In the genomic region with DNA sequence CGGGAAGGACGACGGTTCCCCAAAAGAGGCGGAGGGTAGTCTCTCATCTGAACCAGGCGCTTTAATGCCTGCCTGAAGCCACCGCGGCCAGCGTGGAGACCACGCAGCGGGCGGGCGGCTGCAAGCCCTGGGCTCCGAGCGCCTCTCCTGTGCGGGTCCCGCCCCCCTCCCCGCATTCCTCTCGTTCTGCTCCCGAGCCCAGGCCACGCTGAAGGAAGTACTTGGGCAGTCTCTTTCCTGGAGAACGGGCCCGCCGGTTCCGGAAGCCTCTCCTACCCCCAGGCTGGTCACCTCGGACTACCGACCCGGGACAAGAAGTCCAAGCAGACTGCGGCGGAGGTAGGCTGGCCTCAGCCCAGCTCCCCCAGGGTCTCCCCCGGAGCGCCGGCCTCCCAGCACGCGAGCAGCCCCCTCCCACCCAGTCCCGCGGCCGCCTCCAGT, we compare ENCODE assay signal across 8 cellular contexts. TPM values are rescaled to one million over a fixed set of nuclear protein-coding genes. Genes with fewer than 3 reads are reported as not detected.
DNase-seq lines count a peak whose midpoint lies in the region; ATAC-seq, FAIRE-seq and TF ChIP-seq lines count a peak whose summit lies in the region.

No MANE protein-coding gene starts in this region.

- peak overlapping the region; percentile 90 for H3K4me2 ChIP-seq in endothelial cell of umbilical vein (ENCODE audit: insufficient read depth, low read length)

- H4K20me1 ChIP-seq in endothelial cell of umbilical vein (replicated peaks; ENCODE audit: control insufficient read depth, extremely low read depth, insufficient read depth, low read length), result no peaks in the 10 kb centered on the region

- no peak overlapping the region for H3K27ac Mint-ChIP-seq in natural killer cell treated with Interleukin-12 subunit alpha and Interleukin-12 subunit beta and Interleukin-15 and Interleukin-18, amount 100 ng/mL, for 72 hours
- H3K27ac Mint-ChIP-seq in natural killer cell (no peak overlapping the region), type B pancreatic cell (peak overlapping the region; percentile 87)

- H3K9me3 ChIP-seq in SJSA1 (replicated peaks), result no peaks in the 10 kb centered on the region
- H3K9me3 ChIP-seq in endothelial cell of umbilical vein (replicated peaks; ENCODE audit: control insufficient read depth, insufficient read depth, low read length), result no peaks in the 10 kb centered on the region

- no peak for TF ChIP-seq POLR2A in endothelial cell of umbilical vein (IDR thresholded peaks at IDR 0.05; ENCODE audit: low read depth, low read length)

- H3K4me3 ChIP-seq in SJSA1, result peak overlapping the region; percentile 74
- H3K4me3 ChIP-seq in endothelial cell of umbilical vein (replicated peaks in 1 of 3; ENCODE audit: insufficient read depth in 1 of 3, low read depth in 1 of 3, low read length in 3 of 3), result peak overlapping the region; percentile 77 to 90 (median 85)

- no peak overlapping the region for H3K4me3 Mint-ChIP-seq in natural killer cell treated with Interleukin-12 subunit alpha and Interleukin-12 subunit beta and Interleukin-15 and Interleukin-18, amount 100 ng/mL, for 72 hours
- H3K4me3 Mint-ChIP-seq in natural killer cell, result no peak overlapping the region
- H3K4me3 Mint-ChIP-seq in type B pancreatic cell, result peak overlapping the region; percentile 92

- no TSS peak for BruUV-seq in endothelial cell of umbilical vein (replicated peaks; lab: Mats Ljungman, UMichigan)

- dilution Hi-C loops in endothelial cell of umbilical vein (cut with MboI; ENCODE audit: extremely low pct_ligation_motif_present, low sequenced_read_pairs), result no loop called here

- H3K9me1 ChIP-seq in endothelial cell of umbilical vein (replicated peaks; ENCODE audit: control insufficient read depth, extremely low read depth, insufficient read depth, low read length), result no peaks in the 10 kb centered on the region

- peaks cover 4% of the 10 kb centered on the region for H3K36me3 Mint-ChIP-seq in natural killer cell treated with Interleukin-12 subunit alpha and Interleukin-12 subunit beta and Interleukin-15 and Interleukin-18, amount 100 ng/mL, for 72 hours
- H3K36me3 Mint-ChIP-seq in natural killer cell, result no peaks in the 10 kb centered on the region
- peaks cover 6% of the 10 kb centered on the region for H3K36me3 Mint-ChIP-seq in type B pancreatic cell

- FAIRE-seq in endothelial cell of umbilical vein (lab: Jason Lieb, UNC), result peak; percentile 68

- TF ChIP-seq CTCF in natural killer cell (IDR thresholded peaks at IDR 0.05) (no peak), endothelial cell of umbilical vein (IDR thresholded peaks at IDR 0.05; ENCODE audit: extremely low read depth in 1 of 2, insufficient read depth in 1 of 2, low read depth in 1 of 2, low read length in 2 of 2) (no peak), type B pancreatic cell (conservative IDR thresholded peaks at IDR 0.05) (no peak)

- peaks cover 8 to 11% of the 10 kb centered on the region in 2 donors for H3K4me1 Mint-ChIP-seq in natural killer cell treated with Interleukin-12 subunit alpha and Interleukin-12 subunit beta and Interleukin-15 and Interleukin-18, amount 100 ng/mL, for 72 hours (ENCODE audit: low read depth in 2 of 2)
- H3K4me1 Mint-ChIP-seq in natural killer cell (peaks cover 0 to 12% of the 10 kb centered on the region in 2 donors), type B pancreatic cell (ENCODE audit: unreplicated experiment) (peaks cover 5% of the 10 kb centered on the region)

- no peaks in the 10 kb centered on the region for H3K9me3 Mint-ChIP-seq in natural killer cell treated with Interleukin-12 subunit alpha and Interleukin-12 subunit beta and Interleukin-15 and Interleukin-18, amount 100 ng/mL, for 72 hours
- no peaks in the 10 kb centered on the region for H3K9me3 Mint-ChIP-seq in natural killer cell
- no peaks in the 10 kb centered on the region for H3K9me3 Mint-ChIP-seq in type B pancreatic cell

- intact Hi-C loops in natural killer cell (cut with micrococcal nuclease) (no loop called here), endothelial cell of umbilical vein (cut with micrococcal nuclease) (loop anchor here (1.0 to 10.0 kb wide), 6 partner anchors 52 to 721 kb away; a partner anchor contains a TSS)

- H3K27me3 ChIP-seq in SJSA1 (replicated peaks), result no peaks in the 10 kb centered on the region
- H3K27me3 ChIP-seq in endothelial cell of umbilical vein (ENCODE audit: control insufficient read depth in 2 of 2, insufficient read depth in 2 of 2, low read length in 2 of 2), result no peaks in the 10 kb centered on the region

- H3K27ac ChIP-seq in SJSA1, result peak overlapping the region; percentile 67
- no peak overlapping the region for H3K27ac ChIP-seq in endothelial cell of umbilical vein (ENCODE audit: insufficient read depth, low read depth, low read length)

- peaks cover 12% of the 10 kb centered on the region for H3K4me1 ChIP-seq in SJSA1 (replicated peaks)
- H3K4me1 ChIP-seq in endothelial cell of umbilical vein (ENCODE audit: control insufficient read depth, extremely low read depth, insufficient read depth, low read length), result peaks cover 8% of the 10 kb centered on the region

- no peaks in the 10 kb centered on the region for H3K79me2 ChIP-seq in endothelial cell of umbilical vein (ENCODE audit: control insufficient read depth, insufficient read depth, low read length)

- POLR2A ChIA-PET in endothelial cell of umbilical vein (lab: Charles Lee), result no interaction called here

- H2AFZ ChIP-seq in endothelial cell of umbilical vein (ENCODE audit: low read depth, low read length), result peak overlapping the region; percentile 99

- peak overlapping the region; percentile 79 for H3K9ac ChIP-seq in endothelial cell of umbilical vein (replicated peaks; ENCODE audit: extremely low read depth, insufficient read depth, low read length)

- CTCF ChIA-PET in endothelial cell of umbilical vein (lab: Charles Lee), result interaction anchor here (1.4 kb wide), 1 partner anchor 520 kb away, joined by 4 read pairs; no protein-coding TSS in a partner anchor

- peaks cover 5% of the 10 kb centered on the region; the same call in 1 of the 2 replicates for H3K36me3 ChIP-seq in SJSA1
- no peaks in the 10 kb centered on the region for H3K36me3 ChIP-seq in endothelial cell of umbilical vein (ENCODE audit: control insufficient read depth in 2 of 2, extremely low read depth in 1 of 2, insufficient read depth in 2 of 2, low read length in 2 of 2)

- ATAC-seq in natural killer cell treated with Interleukin-12 subunit alpha and Interleukin-12 subunit beta and Interleukin-15 and Interleukin-18, amount 100 ng/mL, for 72 hours, result peak; percentile 28 to 29
- ATAC-seq in natural killer cell (no peak), HG02852 (IDR thresholded peaks at IDR 0.05; ENCODE audit: unreplicated experiment) (peak; percentile 20)

- peaks cover 50 to 71% of the 10 kb centered on the region in 2 donors for H3K27me3 Mint-ChIP-seq in natural killer cell treated with Interleukin-12 subunit alpha and Interleukin-12 subunit beta and Interleukin-15 and Interleukin-18, amount 100 ng/mL, for 72 hours
- peaks cover 38 to 52% of the 10 kb centered on the region in 2 donors for H3K27me3 Mint-ChIP-seq in natural killer cell (ENCODE audit: low read depth in 2 of 2)
- peaks cover 54% of the 10 kb centered on the region for H3K27me3 Mint-ChIP-seq in type B pancreatic cell

- no peak for DNase-seq in natural killer cell treated with Interleukin-12 subunit alpha and Interleukin-12 subunit beta and Interleukin-15 and Interleukin-18, amount 100 ng/mL, for 72 hours (ENCODE audit: low spot score)
- DNase-seq in natural killer cell (no peak), SJSA1 (ENCODE audit: low read depth in 1 of 2, low spot score in 2 of 2) (peak; percentile 66 to 78), endothelial cell of umbilical vein (ENCODE audit: low read depth, low spot score) (peak; percentile 51), medulla oblongata (ENCODE audit: extremely low spot score) (peak; percentile 20), type B pancreatic cell (ENCODE audit: extremely low spot score, unreplicated experiment) (no peak), superior temporal gyrus (ENCODE audit: extremely low spot score) (no peak)

TF ChIP-seq in endothelial cell of umbilical vein, 7 proteins besides CTCF, POLR2A, EP300 and RAD21 (continues in another document):
- TF ChIP-seq JUN (IDR thresholded peaks at IDR 0.05; ENCODE audit: borderline replicate concordance, insufficient read depth, insufficient read length, low read depth) (no peak), FOS (IDR thresholded peaks at IDR 0.05; ENCODE audit: borderline replicate concordance, insufficient read depth, low read length) (no peak), POLR2AphosphoS5 (IDR thresholded peaks at IDR 0.05; ENCODE audit: insufficient read depth, low read depth, low read length) (no peak), MYC (IDR thresholded peaks at IDR 0.05; ENCODE audit: low read depth, low read length) (no peak)

RNA-seq across cellular contexts. Expression of a gene that starts 0.6 kb away (rescaled TPM):
- total RNA-seq in natural killer cell treated with Interleukin-12 subunit alpha and Interleukin-12 subunit beta and Interleukin-15 and Interleukin-18, amount 100 ng/mL, for 72 hours, result not detected
- total RNA-seq in natural killer cell (not detected), endothelial cell of umbilical vein (26.5 TPM in 2 replicates), type B pancreatic cell (ENCODE audit: low replicate concordance) (23.4 and 57.7 TPM in 2 replicates)
- total RNA-seq in SJSA1 (2014; rRNA removed; shearing (Covaris generic)), result 131 and 133 TPM in 2 replicates
- polyA plus RNA-seq in endothelial cell of umbilical vein, result 34.7 and 36.4 TPM in 2 replicates
- 33.3 and 34.3 TPM in 2 replicates for polyA plus RNA-seq in endothelial cell of umbilical vein (2011; cell fraction: cytosol; rRNA removed)
- polyA plus RNA-seq in endothelial cell of umbilical vein (2011; cell fraction: nucleus; rRNA removed), result 7.6 and 9.2 TPM in 2 replicates
- polyA plus RNA-seq in endothelial cell of umbilical vein (2012), result 35.8 and 39.6 TPM in 2 replicates
- 42.2 and 53.6 TPM in 2 replicates for polyA minus RNA-seq in endothelial cell of umbilical vein
- 12.7 TPM for polyA minus RNA-seq in endothelial cell of umbilical vein (2011; cell fraction: cytosol; rRNA and poly(A)+ RNA removed)
- 2.7 and 3.4 TPM in 2 replicates for polyA minus RNA-seq in endothelial cell of umbilical vein (2011; cell fraction: nucleus; rRNA and poly(A)+ RNA removed)

RNA-seq across cellular contexts. Expression of a gene that starts 53.1 kb away (rescaled TPM):
- total RNA-seq in natural killer cell treated with Interleukin-12 subunit alpha and Interleukin-12 subunit beta and Interleukin-15 and Interleukin-18, amount 100 ng/mL, for 72 hours, result not detected
- total RNA-seq in natural killer cell (not detected), endothelial cell of umbilical vein (0.04 TPM in 1 of 2 replicates, not detected in the other), type B pancreatic cell (ENCODE audit: low replicate concordance) (1.1 and 3.2 TPM in 2 replicates)
- total RNA-seq in SJSA1 (2014; rRNA removed; shearing (Covaris generic)), result 1.5 and 2.4 TPM in 2 replicates
- 0.02 and 0.26 TPM in 2 replicates for polyA plus RNA-seq in endothelial cell of umbilical vein
- polyA plus RNA-seq in endothelial cell of umbilical vein (2011; cell fraction: cytosol; rRNA removed), result 0.04 TPM in 1 of 2 replicates, not detected in the other
- 0.40 and 0.66 TPM in 2 replicates for polyA plus RNA-seq in endothelial cell of umbilical vein (2011; cell fraction: nucleus; rRNA removed)
- not detected in 2 replicates for polyA plus RNA-seq in endothelial cell of umbilical vein (2012)
- polyA minus RNA-seq in endothelial cell of umbilical vein, result not detected in 2 replicates
- polyA minus RNA-seq in endothelial cell of umbilical vein (2011; cell fraction: cytosol; rRNA and poly(A)+ RNA removed), result 0.20 TPM
- 0.10 TPM in 1 of 2 replicates, not detected in the other for polyA minus RNA-seq in endothelial cell of umbilical vein (2011; cell fraction: nucleus; rRNA and poly(A)+ RNA removed)

Comparison
In these comparisons a context has a peak if more than half of its experiments do, and no peak if none do; other contexts are left out.
1. ATAC-seq: peak in natural killer cell treated with Interleukin-12 subunit alpha and Interleukin-12 subunit beta and Interleukin-15 and Interleukin-18, amount 100 ng/mL, for 72 hours (2 of 2) and HG02852 (single experiment); none in natural killer cell (0 of 3).
2. DNase-seq: peak in SJSA1 (2 of 2), endothelial cell of umbilical vein (single experiment) and medulla oblongata (single experiment); none in natural killer cell treated with Interleukin-12 subunit alpha and Interleukin-12 subunit beta and Interleukin-15 and Interleukin-18, amount 100 ng/mL, for 72 hours (single experiment), natural killer cell (single experiment), type B pancreatic cell (single experiment) and superior temporal gyrus (single experiment).
3. RNA of a gene that starts 0.6 kb away (total RNA-seq): 131 to 133 TPM in SJSA1, 26.5 TPM in endothelial cell of umbilical vein and 23.4 to 57.7 TPM in type B pancreatic cell; not detected in natural killer cell treated with Interleukin-12 subunit alpha and Interleukin-12 subunit beta and Interleukin-15 and Interleukin-18, amount 100 ng/mL, for 72 hours and not detected in natural killer cell; every median in the first group is over 10 times any median in the second.